In the genomic region with DNA sequence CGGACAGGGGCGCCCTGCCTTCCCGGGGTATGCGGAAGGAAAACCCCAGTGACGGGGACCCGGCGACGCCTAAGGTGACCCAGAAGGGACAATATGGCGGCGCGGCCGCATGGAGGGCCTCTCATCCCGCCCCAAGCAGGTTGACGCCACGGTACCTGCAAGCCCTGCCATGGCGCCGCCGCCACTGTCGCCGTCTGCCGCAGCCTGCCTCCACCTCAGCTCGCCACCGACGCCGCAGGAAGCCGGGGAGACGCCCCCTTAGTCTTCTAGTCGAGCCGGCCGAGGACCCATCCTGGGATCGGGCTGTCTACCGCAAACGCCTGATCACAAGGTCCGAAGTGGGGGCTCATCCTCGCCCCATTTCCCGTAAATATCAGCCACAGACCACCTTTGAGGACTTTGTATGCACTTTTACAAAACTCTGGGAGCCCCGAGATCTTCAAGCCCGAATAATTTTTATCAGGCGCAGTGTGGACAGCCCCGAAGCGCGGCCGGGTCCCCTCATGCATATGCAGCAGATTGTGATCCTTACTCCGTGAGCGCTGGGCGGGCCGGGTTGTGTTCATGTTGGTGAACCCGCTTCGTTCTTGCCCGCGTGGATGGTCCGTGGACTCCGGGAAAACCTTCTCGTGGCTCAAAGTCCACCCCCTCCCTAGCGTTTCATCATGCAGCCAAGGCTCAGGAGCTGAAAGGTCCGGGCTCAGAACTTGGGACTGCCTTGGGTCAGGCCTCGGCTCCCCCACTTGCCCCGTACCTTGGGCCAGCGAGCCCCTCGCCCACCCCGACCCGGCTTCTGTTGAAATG, we compare ENCODE assay signal across 8 cellular contexts. TPM values are rescaled to one million over a fixed set of nuclear protein-coding genes. Genes with fewer than 3 reads are reported as not detected.
A peak's percentile ranks its signal among the peaks of the same experiment; 100 is the strongest.
DNase-seq lines count a peak whose midpoint lies in the region; ATAC-seq, FAIRE-seq and TF ChIP-seq lines count a peak whose summit lies in the region.

A gene with protein sequence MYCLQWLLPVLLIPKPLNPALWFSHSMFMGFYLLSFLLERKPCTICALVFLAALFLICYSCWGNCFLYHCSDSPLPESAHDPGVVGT (minus strand): TSS at position 239 of the 804 bp plus-strand sequence. CDS start 8,702 bp downstream, outside the sequence.

- peak within 1 kb of the TSS; percentile 94 for H3K9ac ChIP-seq in mammary epithelial cell (ENCODE audit: insufficient read depth, low read length)
- H3K9ac ChIP-seq in smooth muscle cell (ENCODE audit: low read depth): peak within 1 kb of the TSS; percentile 100

- H2AFZ ChIP-seq in mammary epithelial cell (ENCODE audit: low read depth, low read length) (peak within 1 kb of the TSS; percentile 93), smooth muscle cell (ENCODE audit: low read depth) (peak within 1 kb of the TSS; percentile 95)

- BruUV-seq in mammary epithelial cell (replicated peaks; lab: Mats Ljungman, UMichigan): TSS peak; percentile 76

- FAIRE-seq in A549 (lab: Jason Lieb, UNC): no peak

- 0% methylated on average over 26 of the region's 62 CpGs for WGBS in A549 (ENCODE audit: missing lambda C conversion rate)
- WGBS in mammary epithelial cell (ENCODE audit: low coverage, missing lambda C conversion rate): 4% methylated on average over 19 of the region's 62 CpGs
- under 1% methylated on average over 62 of the region's 62 CpGs for WGBS in smooth muscle cell (ENCODE audit: low lambda C conversion rate)

- H3K4me1 Mint-ChIP-seq in WTC11: peaks cover 49% of the 10 kb centered on the region

- peak within 1 kb of the TSS; percentile 84 for H3K4me2 ChIP-seq in A549
- H3K4me2 ChIP-seq in mammary epithelial cell (ENCODE audit: insufficient read depth, low read depth, low read length): peak within 1 kb of the TSS; percentile 79
- H3K4me2 ChIP-seq in smooth muscle cell: peak within 1 kb of the TSS; percentile 84

- TF ChIP-seq EP300 in A549 (IDR thresholded peaks at IDR 0.05): no peak

- peak within 1 kb of the TSS; percentile 87 for H3K4me3 Mint-ChIP-seq in WTC11

- H3K27ac Mint-ChIP-seq in WTC11: peak within 1 kb of the TSS; percentile 100

- CTCF ChIA-PET in A549 (lab: Yijun Ruan, JAX): interaction anchor here (0.7 to 10.2 kb wide), 10 partner anchors 12 to 334 kb away, joined by 3 to 120 read pairs (median 4); no protein-coding TSS in a partner anchor
- CTCF ChIA-PET in WTC11 (lab: Charles Lee): interaction anchor here (0.6 to 2.7 kb wide), 5 partner anchors 16 to 252 kb away, joined by 3 to 12 read pairs (median 4); no protein-coding TSS in a partner anchor
- CTCF ChIA-PET in mammary epithelial cell (lab: Charles Lee; ENCODE audit: low non-redundant PET): interaction anchor here (1.0 kb wide), 1 partner anchor 246 kb away, joined by 7 read pairs; no protein-coding TSS in a partner anchor

- POLR2A ChIA-PET in A549 (lab: Yijun Ruan, JAX): interaction anchor here (0.6 kb wide), 1 partner anchor 514 kb away, joined by 3 read pairs; no protein-coding TSS in a partner anchor
- POLR2A ChIA-PET in WTC11 (lab: Charles Lee): interaction anchor here (1.4 to 2.3 kb wide), 2 partner anchors 131 to 260 kb away, joined by 6 to 8 read pairs; no protein-coding TSS in a partner anchor

- H3K27ac ChIP-seq in A549: peak within 1 kb of the TSS; percentile 96 to 99
- peak within 1 kb of the TSS; percentile 97 for H3K27ac ChIP-seq in mammary epithelial cell (ENCODE audit: insufficient read depth, low read depth, low read length)
- H3K27ac ChIP-seq in smooth muscle cell (ENCODE audit: low read depth): peak within 1 kb of the TSS; percentile 99

- peak within 1 kb of the TSS; percentile 100 for H3K4me3 ChIP-seq in A549
- H3K4me3 ChIP-seq in mammary epithelial cell (replicated peaks in 1 of 3; ENCODE audit: insufficient read depth in 1 of 3, low read depth in 2 of 3, low read length in 3 of 3): peak within 1 kb of the TSS; percentile 80 to 97 (median 95)
- peak within 1 kb of the TSS; percentile 99 for H3K4me3 ChIP-seq in smooth muscle cell

- no peaks in the 10 kb centered on the region for H3K9me3 Mint-ChIP-seq in WTC11

- dilution Hi-C loops in mammary epithelial cell (cut with HindIII; ENCODE audit: low sequenced_read_pairs): no loop called here

- TF ChIP-seq CTCF in A549 (IDR thresholded peaks at IDR 0.05) (no peak), WTC11 (IDR thresholded peaks at IDR 0.05) (no peak), mammary epithelial cell (conservative IDR thresholded peaks at IDR 0.05 in 1 of 2, IDR thresholded peaks at IDR 0.05 in 1 of 2; ENCODE audit: extremely low read depth in 1 of 2, insufficient read depth in 1 of 2, low read depth in 1 of 2, low read length in 2 of 2) (no peak), smooth muscle cell (IDR thresholded peaks at IDR 0.05; ENCODE audit: borderline replicate concordance, insufficient read depth, poor library complexity, severe bottlenecking) (no peak)

- H4K20me1 ChIP-seq in mammary epithelial cell (ENCODE audit: insufficient read depth, low read length) (no peaks in the 10 kb centered on the region), smooth muscle cell (ENCODE audit: low read depth) (peaks cover 34% of the 10 kb centered on the region)

- H3K36me3 Mint-ChIP-seq in WTC11: peaks cover 3% of the 10 kb centered on the region; the same call in 1 of the 2 replicates

- H3K4me1 ChIP-seq in A549 (peaks cover 30% of the 10 kb centered on the region), mammary epithelial cell (ENCODE audit: insufficient read depth, low read length) (peaks cover 38% of the 10 kb centered on the region), smooth muscle cell (ENCODE audit: low read depth) (peaks cover 5% of the 10 kb centered on the region)

- in situ Hi-C loops in mammary epithelial cell (cut with MboI; ENCODE audit: low sequenced_read_pairs in 2 of 2): loop anchor here in 1 of 2 donors (5.0 kb wide), 2 partner anchors 121 to 261 kb away; no protein-coding TSS in a partner anchor

- DNase-seq in A549 (ENCODE audit: low read depth in 1 of 2, low spot score in 1 of 2) (peak; percentile 90 to 97), NCI-H2227 treated with DMSO at 0.1 percent for 48 hours (lab: John Stamatoyannopoulos, UW) (peak; percentile 98), WTC11 (ENCODE audit: low spot score) (peak; percentile 92), mammary epithelial cell (peak; percentile 82), iPS-NIHi7 (ENCODE audit: extremely low spot score) (peak; percentile 94), smooth muscle cell (lab: John Stamatoyannopoulos, UW; ENCODE audit: unreplicated experiment) (peak; percentile 93)

- H3F3A ChIP-seq in smooth muscle cell (ENCODE audit: low read depth): peaks cover 6% of the 10 kb centered on the region

- no peaks in the 10 kb centered on the region; the same call in 1 of the 2 replicates for H3K27me3 Mint-ChIP-seq in WTC11 (ENCODE audit: low read depth)

- H3K27me3 ChIP-seq in mammary epithelial cell (ENCODE audit: insufficient read depth, low read length): no peaks in the 10 kb centered on the region
- no peaks in the 10 kb centered on the region for H3K27me3 ChIP-seq in smooth muscle cell (ENCODE audit: low read depth)

- no peaks in the 10 kb centered on the region for H3K36me3 ChIP-seq in mammary epithelial cell (ENCODE audit: insufficient read depth, low read length)
- H3K36me3 ChIP-seq in smooth muscle cell (ENCODE audit: low read depth): no peaks in the 10 kb centered on the region

- no peaks in the 10 kb centered on the region for H3K9me3 ChIP-seq in A549
- no peaks in the 10 kb centered on the region for H3K9me3 ChIP-seq in mammary epithelial cell (replicated peaks; ENCODE audit: insufficient read depth, low read length)
- H3K9me3 ChIP-seq in smooth muscle cell (replicated peaks; ENCODE audit: low read depth): no peaks in the 10 kb centered on the region

- H3K79me2 ChIP-seq in mammary epithelial cell (ENCODE audit: insufficient read depth, low read length) (peaks cover 57% of the 10 kb centered on the region), smooth muscle cell (ENCODE audit: low read depth) (peaks cover 46% of the 10 kb centered on the region)

- intact Hi-C loops in mammary epithelial cell (cut with micrococcal nuclease): loop anchor here (5.0 kb wide), 2 partner anchors 121 to 146 kb away; no protein-coding TSS in a partner anchor

- peak; percentile 81 for TF ChIP-seq POLR2A in A549 (IDR thresholded peaks at IDR 0.05; ENCODE audit: low read length)

- ATAC-seq in A549: peak; percentile 92 to 95
- peak; percentile 64 for ATAC-seq in GM18867 (IDR thresholded peaks at IDR 0.05; ENCODE audit: unreplicated experiment)
- peak; percentile 69 for ATAC-seq in HG03135 (IDR thresholded peaks at IDR 0.05; ENCODE audit: unreplicated experiment)
- ATAC-seq in WTC11: peak; percentile 63

- TF ChIP-seq RAD21 in A549 (conservative IDR thresholded peaks at IDR 0.05 in 1 of 2, IDR thresholded peaks at IDR 0.05 in 1 of 2): no peak

TF ChIP-seq in A549, 52 proteins besides CTCF, POLR2A, EP300 and RAD21 (continues in another document):
- TF ChIP-seq MAFK (IDR thresholded peaks at IDR 0.05; ENCODE audit: partially characterized antibody) (peak; percentile 82), CHD4 (IDR thresholded peaks at IDR 0.05; ENCODE audit: borderline replicate concordance) (no peak), MYC (IDR thresholded peaks at IDR 0.05; ENCODE audit: borderline replicate concordance, low read length) (peak; percentile 88), CBX2 (IDR thresholded peaks at IDR 0.05; ENCODE audit: borderline replicate concordance, low read depth) (no peak), TFCP2L1 (CRISPR knock-in tag; IDR thresholded peaks at IDR 0.05) (no peak)

TF ChIP-seq in WTC11, 78 proteins besides CTCF, POLR2A, EP300 and RAD21 (continues in another document):
- TF ChIP-seq NR2C2 (CRISPR knock-in tag; IDR thresholded peaks at IDR 0.05): no peak
- no peak for TF ChIP-seq GRHL2 (CRISPR knock-in tag; IDR thresholded peaks at IDR 0.05; ENCODE audit: insufficient replicate concordance, severe bottlenecking)
- TF ChIP-seq KAT7 (CRISPR knock-in tag; IDR thresholded peaks at IDR 0.05; ENCODE audit: borderline replicate concordance): no peak
- peak; percentile 47; the same call in 1 of the 2 replicates for TF ChIP-seq NFE2L1 (CRISPR knock-in tag; IDR thresholded peaks at IDR 0.05)
- 0 out of 2 replicates have a peak, but pooled peaks have one; percentile 36 for TF ChIP-seq TEAD4 (CRISPR knock-in tag; IDR thresholded peaks at IDR 0.05)
- peak; percentile 95 for TF ChIP-seq GABPB1 (CRISPR knock-in tag; IDR thresholded peaks at IDR 0.05)

RNA-seq across cellular contexts. Expression of the gene that starts here (rescaled TPM):
- polyA plus RNA-seq in A549 (2011; rRNA removed): 48.3 and 49.0 TPM in 2 replicates
- polyA plus RNA-seq in A549 (2012; cell fraction: cytosol; rRNA removed): 38.7 and 49.6 TPM in 2 replicates
- polyA plus RNA-seq in A549 (2012; cell fraction: nucleus; rRNA removed): 40.4 and 41.5 TPM in 2 replicates
- polyA plus RNA-seq in A549 (2017; fragmentation: RNase III; extraction: RNeasy Plus Mini Kit Qiagen cat#74134 plus additional on column Dnase treatment): 30.3 to 31.5 TPM (median 30.7 TPM) in 3 replicates
- 43.4 and 43.9 TPM in 2 replicates for polyA minus RNA-seq in A549 (2011; rRNA and poly(A)+ RNA removed)
- 53.5 to 85.6 TPM (median 54.4 TPM) in 3 replicates for total RNA-seq in WTC11 (2021)
- 100 to 1,000 TPM; 106 to 196 TPM for total RNA-seq in mammary epithelial cell
- polyA plus RNA-seq in mammary epithelial cell: 173 TPM
- polyA minus RNA-seq in mammary epithelial cell: 213 TPM
- 45.9 and 50.7 TPM in 2 replicates for total RNA-seq in smooth muscle cell
- 34.2 and 49.2 TPM in 2 replicates for polyA plus RNA-seq in smooth muscle cell

Comparison
In these comparisons a context has a peak if more than half of its experiments do, and no peak if none do; other contexts are left out.
1. Peak in every context shown above with its lines: DNase-seq, ATAC-seq, H3K4me3 ChIP-seq and H3K27ac ChIP-seq.